Comparison of ENCODE assay signal across 8 cellular contexts in genomic region chr13:99859178-99860177, GRCh38.
DNase-seq lines count a peak whose midpoint lies in the region; ATAC-seq lines count a peak whose summit lies in the region.

No MANE protein-coding gene starts in this region.

- ATAC-seq in HG03378 (IDR thresholded peaks at IDR 0.05; ENCODE audit: unreplicated experiment): peak; percentile 90
- ATAC-seq in activated naive CD4-positive, alpha-beta T cell treated with anti-CD3 and anti-CD28 coated beads, Interleukin-2, amount 50 U/mL, for 72 hours: peak; percentile 98 to 100

- H3K36me3 Mint-ChIP-seq in activated naive CD4-positive, alpha-beta T cell treated with anti-CD3 and anti-CD28 coated beads, Interleukin-2, amount 50 U/mL, for 72 hours: peaks cover 0 to 6% of the 10 kb centered on the region in 2 donors

- DNase-seq in NCI-H146 (lab: John Stamatoyannopoulos, UW) (peak; percentile 45), NCI-H146 treated with DMSO at 0.1 percent for 48 hours (lab: John Stamatoyannopoulos, UW; ENCODE audit: unreplicated experiment) (no peak), NOMO-1 treated with dmso at 0.1 percent for 144 hours (lab: John Stamatoyannopoulos, UW; ENCODE audit: unreplicated experiment) (no peak), NAMALWA (ENCODE audit: low spot score) (no peak), HuH-7.5 (ENCODE audit: low spot score) (no peak)
- DNase-seq in activated naive CD4-positive, alpha-beta T cell treated with anti-CD3 and anti-CD28 coated beads, Interleukin-2, amount 50 U/mL, for 72 hours (ENCODE audit: low spot score in 2 of 2): peak; percentile 74 to 82
- peak; percentile 44 for DNase-seq in stimulated activated CD8-positive, alpha-beta memory T cell treated with anti-CD3 and anti-CD28 coated beads, Interleukin-7, amount 100 ng/mL, for 24 hours (ENCODE audit: low read depth)

- H3K27ac Mint-ChIP-seq in activated naive CD4-positive, alpha-beta T cell treated with anti-CD3 and anti-CD28 coated beads, Interleukin-2, amount 50 U/mL, for 72 hours: peak overlapping the region; percentile 35 to 45

- H3K9me3 Mint-ChIP-seq in activated naive CD4-positive, alpha-beta T cell treated with anti-CD3 and anti-CD28 coated beads, Interleukin-2, amount 50 U/mL, for 72 hours: no peaks in the 10 kb centered on the region

Comparison
In these comparisons a context has a peak if more than half of its experiments do, and no peak if none do; other contexts are left out.
1. DNase-seq: peak in NCI-H146 (single experiment), activated naive CD4-positive, alpha-beta T cell treated with anti-CD3 and anti-CD28 coated beads, Interleukin-2, amount 50 U/mL, for 72 hours (2 of 2) and stimulated activated CD8-positive, alpha-beta memory T cell treated with anti-CD3 and anti-CD28 coated beads, Interleukin-7, amount 100 ng/mL, for 24 hours (single experiment); none in NCI-H146 treated with DMSO at 0.1 percent for 48 hours (single experiment), NOMO-1 treated with dmso at 0.1 percent for 144 hours (single experiment), NAMALWA (single experiment) and HuH-7.5 (single experiment).